ENCODE assay signal across 8 cellular contexts in the genomic region with DNA sequence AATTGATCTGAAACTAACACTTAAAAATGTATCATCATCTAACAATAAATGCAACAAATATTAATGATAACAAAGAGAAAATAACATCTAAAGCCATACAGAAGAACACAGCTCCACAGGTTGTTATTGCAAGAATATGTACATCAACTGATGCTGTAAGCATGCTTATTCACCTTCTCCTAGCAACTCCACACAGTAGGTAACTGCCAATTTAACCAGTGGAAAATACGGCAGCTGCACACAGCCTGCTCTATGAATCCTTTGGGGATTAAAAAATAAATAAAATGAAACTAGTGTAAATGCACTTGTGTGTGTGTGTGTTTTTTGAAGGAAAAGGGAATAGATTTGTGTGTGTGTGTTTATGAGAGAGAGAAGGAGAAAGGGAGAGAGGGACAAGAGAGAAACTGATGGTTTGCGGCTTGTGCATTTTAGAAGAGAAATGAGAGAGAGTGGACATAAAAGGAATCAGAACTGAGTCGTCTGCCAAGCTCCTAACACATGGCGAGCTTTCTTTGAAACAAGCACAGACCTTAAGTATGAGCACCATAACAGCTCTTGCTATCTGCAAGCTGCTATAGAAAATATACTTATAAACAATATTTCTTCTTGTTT.
DNase-seq lines count a peak whose midpoint lies in the region; ATAC-seq and TF ChIP-seq lines count a peak whose summit lies in the region.
"Had no signal": no experiment of that assay in that cellular context is flagged by ENCODE, and none has a peak within 500 bp of the region (broad histone marks: within the 10 kb centered on the region; RNA-seq: fewer than 3 reads in every experiment).

No MANE protein-coding gene starts in this region.

- 51 to 58% methylated on average over 4 of the region's 4 CpGs for WGBS in thyroid gland, 2 donors

- no peaks in the 10 kb centered on the region for H3K9me3 ChIP-seq in subcutaneous abdominal adipose tissue (ENCODE audit: control insufficient read depth in 5 of 5, low read length in 5 of 5)
- H3K9me3 ChIP-seq in thyroid gland = no peaks in the 10 kb centered on the region

- DNase-seq in NCI-H1092 treated with DMSO at 0.1 percent for 48 hours (lab: John Stamatoyannopoulos, UW) (peak; percentile 90), NCI-H748 treated with DMSO at 0.1 percent for 48 hours (lab: John Stamatoyannopoulos, UW) (peak; percentile 90), glomerular endothelial cell (ENCODE audit: extremely low read depth, low read depth, low spot score) (peak; percentile 37), thyroid gland (no peak), progenitor cell of endocrine pancreas (ENCODE audit: low spot score, unreplicated experiment) (no peak)
- DNase-seq: stimulated activated CD4-positive, alpha-beta T cell treated with anti-CD3 and anti-CD28 coated beads, Interleukin-15, amount 100 ng/mL, for 24 hours had no signal

- no peak for ATAC-seq in HG03342 (IDR thresholded peaks at IDR 0.05; ENCODE audit: unreplicated experiment)

- TF ChIP-seq CTCF in thyroid gland (IDR thresholded peaks at IDR 0.05) (no peak), progenitor cell of endocrine pancreas (IDR thresholded peaks at IDR 0.05; ENCODE audit: unreplicated experiment) (no peak)

- no peaks in the 10 kb centered on the region for H3K36me3 Mint-ChIP-seq in progenitor cell of endocrine pancreas (ENCODE audit: insufficient read depth)

- no peaks in the 10 kb centered on the region for H3K36me3 ChIP-seq in subcutaneous abdominal adipose tissue (ENCODE audit: control insufficient read depth in 5 of 5, insufficient read depth in 5 of 5, low read length in 5 of 5)
- no peaks in the 10 kb centered on the region for H3K36me3 ChIP-seq in thyroid gland

- H3K27me3 Mint-ChIP-seq in progenitor cell of endocrine pancreas = no peaks in the 10 kb centered on the region

- intact Hi-C loops in thyroid gland (cut with DNase I) = no loop called here

- peaks cover 0 to 9% (median 7%) of the 10 kb centered on the region in 5 donors for H3K4me1 ChIP-seq in subcutaneous abdominal adipose tissue (ENCODE audit: control insufficient read depth in 5 of 5, insufficient read depth in 5 of 5, low read length in 5 of 5)
- H3K4me1 ChIP-seq in thyroid gland = peaks cover 0 to 4% of the 10 kb centered on the region in 2 donors

- no peaks in the 10 kb centered on the region for H3K4me1 Mint-ChIP-seq in progenitor cell of endocrine pancreas (ENCODE audit: low read depth)

- TF ChIP-seq POLR2A in thyroid gland (IDR thresholded peaks at IDR 0.05) = no peak

- no peaks in the 10 kb centered on the region for H3K9me3 Mint-ChIP-seq in progenitor cell of endocrine pancreas (ENCODE audit: low read depth)

- H3K27ac Mint-ChIP-seq in progenitor cell of endocrine pancreas = no peak overlapping the region

- peak overlapping the region; percentile 14 to 56 (median 29) for H3K4me3 ChIP-seq in subcutaneous abdominal adipose tissue (ENCODE audit: low read depth in 1 of 5, low read length in 5 of 5)
- H3K4me3 ChIP-seq in thyroid gland (replicated peaks in 1 of 3) = no peak overlapping the region

- no peak overlapping the region for H3K27ac ChIP-seq in subcutaneous abdominal adipose tissue (ENCODE audit: low read depth, low read length)
- H3K27ac ChIP-seq in thyroid gland = no peak overlapping the region

- no peak overlapping the region for H3K4me3 Mint-ChIP-seq in progenitor cell of endocrine pancreas (ENCODE audit: low read depth)

- H3K9ac ChIP-seq in subcutaneous abdominal adipose tissue (ENCODE audit: low read length in 5 of 5) = peak overlapping the region in 2 of 5 donors; percentile 32 to 48

- no peaks in the 10 kb centered on the region for H3K27me3 ChIP-seq in subcutaneous abdominal adipose tissue (ENCODE audit: control insufficient read depth in 5 of 5, insufficient read depth in 4 of 5, low read length in 5 of 5)
- no peaks in the 10 kb centered on the region for H3K27me3 ChIP-seq in thyroid gland

Comparison
In these comparisons a context has a peak if more than half of its experiments do, and no peak if none do; other contexts are left out.
1. DNase-seq: peak in NCI-H1092 treated with DMSO at 0.1 percent for 48 hours (single experiment), NCI-H748 treated with DMSO at 0.1 percent for 48 hours (single experiment) and glomerular endothelial cell (single experiment); none in thyroid gland (0 of 2) and progenitor cell of endocrine pancreas (single experiment).
2. H3K4me3 ChIP-seq: peak in subcutaneous abdominal adipose tissue (5 of 5); none in thyroid gland (0 of 3).